2 cellular contexts compared by ENCODE assay signal in the genomic region with DNA sequence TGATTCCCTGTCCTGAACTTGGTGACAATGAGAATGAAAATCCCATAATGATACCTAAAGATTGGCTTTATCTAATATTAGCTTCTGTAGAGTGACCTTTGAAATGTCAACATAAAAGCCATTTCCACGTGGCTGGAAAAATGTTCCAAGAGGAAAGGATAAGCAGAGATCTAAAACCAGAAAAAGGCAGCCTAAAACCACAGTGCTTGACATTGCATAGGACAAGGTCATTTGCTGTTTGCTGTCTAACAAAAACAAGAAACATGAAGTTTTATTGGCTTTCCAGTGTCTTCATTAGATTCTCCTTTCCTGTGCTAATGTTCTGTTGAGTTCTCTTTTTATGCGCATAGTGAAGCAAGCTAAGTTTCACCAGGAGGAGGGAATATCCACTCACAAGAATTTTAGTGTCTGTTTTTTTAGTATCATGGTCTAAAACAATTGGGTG.
TF ChIP-seq lines count a peak whose summit lies in the region.

No MANE protein-coding gene starts in this region.

TF ChIP-seq in GM23338, 12 proteins besides CTCF, POLR2A, EP300 and RAD21:
- TF ChIP-seq ZNF331 (CRISPR knock-in tag; IDR thresholded peaks at IDR 0.05; ENCODE audit: low read depth) = no peak
- TF ChIP-seq NANOG (IDR thresholded peaks at IDR 0.05; ENCODE audit: borderline replicate concordance) = no peak
- no peak for TF ChIP-seq EZH2phosphoT487 (IDR thresholded peaks at IDR 0.05; ENCODE audit: unreplicated experiment)

TF ChIP-seq in HepG2, 621 proteins besides CTCF, POLR2A, EP300 and RAD21 (continues in another document):
- TF ChIP-seq THRA (CRISPR knock-in tag; IDR thresholded peaks at IDR 0.05; ENCODE audit: borderline replicate concordance) (peak; percentile 87), NR2F1 (CRISPR knock-in tag; IDR thresholded peaks at IDR 0.05) (peak; percentile 53 to 62; a peak in 2 of 4 replicates), MED8 (CRISPR knock-in tag; IDR thresholded peaks at IDR 0.05; ENCODE audit: insufficient replicate concordance) (peak; percentile 26), HDAC1 (CRISPR knock-in tag; IDR thresholded peaks at IDR 0.05) (peak; percentile 75), PATZ1 (CRISPR knock-in tag; IDR thresholded peaks at IDR 0.05) (peak; percentile 48; the same call in 1 of the 2 replicates), PHB2 (IDR thresholded peaks at IDR 0.05; ENCODE audit: partially characterized antibody) (no peak), DMAP1 (CRISPR knock-in tag; IDR thresholded peaks at IDR 0.05) (peak; percentile 86), YEATS4 (CRISPR knock-in tag; IDR thresholded peaks at IDR 0.05; ENCODE audit: borderline replicate concordance) (peak; percentile 77; the same call in 1 of the 2 replicates), MEF2D (CRISPR knock-in tag; IDR thresholded peaks at IDR 0.05) (peak; percentile 98), EHMT2 (IDR thresholded peaks at IDR 0.05; ENCODE audit: borderline replicate concordance, low read depth, low read length) (peak; percentile 74; the same call in 1 of the 2 replicates), POGZ (CRISPR knock-in tag; IDR thresholded peaks at IDR 0.05) (peak; percentile 79), ATF2 (CRISPR knock-in tag; IDR thresholded peaks at IDR 0.05) (peak; percentile 74), NCOA2 (CRISPR knock-in tag; IDR thresholded peaks at IDR 0.05) (peak; percentile 97), ZGPAT (CRISPR knock-in tag; IDR thresholded peaks at IDR 0.05) (peak; percentile 83), IRX3 (CRISPR knock-in tag; IDR thresholded peaks at IDR 0.05; ENCODE audit: borderline replicate concordance, low read depth) (no peak), CREB1 (IDR thresholded peaks at IDR 0.05) (no peak), CREB1 (CRISPR knock-in tag; IDR thresholded peaks at IDR 0.05) (peak; percentile 67), THAP11 (CRISPR knock-in tag; IDR thresholded peaks at IDR 0.05) (peak; percentile 61), IRF2 (CRISPR knock-in tag; IDR thresholded peaks at IDR 0.05) (peak; percentile 77; the same call in 1 of the 2 replicates), TBL1XR1 (IDR thresholded peaks at IDR 0.05; ENCODE audit: borderline replicate concordance, low read length, partially characterized antibody) (peak; percentile 25), BCL6 (CRISPR knock-in tag; IDR thresholded peaks at IDR 0.05) (peak; percentile 98), ZBTB1 (CRISPR knock-in tag; IDR thresholded peaks at IDR 0.05; ENCODE audit: borderline replicate concordance) (no peak), CEBPG (CRISPR knock-in tag; IDR thresholded peaks at IDR 0.05) (peak; percentile 78), ZNF710 (CRISPR knock-in tag; IDR thresholded peaks at IDR 0.05; ENCODE audit: borderline replicate concordance) (peak; percentile 89), LCORL (IDR thresholded peaks at IDR 0.05) (peak; percentile 74; the same call in 1 of the 2 replicates), LCORL (CRISPR knock-in tag; IDR thresholded peaks at IDR 0.05) (peak; percentile 39; the same call in 1 of the 2 replicates), AHDC1 (CRISPR knock-in tag; IDR thresholded peaks at IDR 0.05; ENCODE audit: borderline replicate concordance) (peak; percentile 97; the same call in 1 of the 2 replicates), FOXA3 (CRISPR knock-in tag; IDR thresholded peaks at IDR 0.05) (peak; percentile 91)
- TF ChIP-seq, protein P1, sequence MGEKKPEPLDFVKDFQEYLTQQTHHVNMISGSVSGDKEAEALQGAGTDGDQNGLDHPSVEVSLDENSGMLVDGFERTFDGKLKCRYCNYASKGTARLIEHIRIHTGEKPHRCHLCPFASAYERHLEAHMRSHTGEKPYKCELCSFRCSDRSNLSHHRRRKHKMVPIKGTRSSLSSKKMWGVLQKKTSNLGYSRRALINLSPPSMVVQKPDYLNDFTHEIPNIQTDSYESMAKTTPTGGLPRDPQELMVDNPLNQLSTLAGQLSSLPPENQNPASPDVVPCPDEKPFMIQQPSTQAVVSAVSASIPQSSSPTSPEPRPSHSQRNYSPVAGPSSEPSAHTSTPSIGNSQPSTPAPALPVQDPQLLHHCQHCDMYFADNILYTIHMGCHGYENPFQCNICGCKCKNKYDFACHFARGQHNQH (CRISPR knock-in tag; IDR thresholded peaks at IDR 0.05) = peak; percentile 81
- TF ChIP-seq, protein P2, sequence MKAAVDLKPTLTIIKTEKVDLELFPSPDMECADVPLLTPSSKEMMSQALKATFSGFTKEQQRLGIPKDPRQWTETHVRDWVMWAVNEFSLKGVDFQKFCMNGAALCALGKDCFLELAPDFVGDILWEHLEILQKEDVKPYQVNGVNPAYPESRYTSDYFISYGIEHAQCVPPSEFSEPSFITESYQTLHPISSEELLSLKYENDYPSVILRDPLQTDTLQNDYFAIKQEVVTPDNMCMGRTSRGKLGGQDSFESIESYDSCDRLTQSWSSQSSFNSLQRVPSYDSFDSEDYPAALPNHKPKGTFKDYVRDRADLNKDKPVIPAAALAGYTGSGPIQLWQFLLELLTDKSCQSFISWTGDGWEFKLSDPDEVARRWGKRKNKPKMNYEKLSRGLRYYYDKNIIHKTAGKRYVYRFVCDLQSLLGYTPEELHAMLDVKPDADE (CRISPR knock-in tag; IDR thresholded peaks at IDR 0.05) = no peak
- TF ChIP-seq, protein P3, sequence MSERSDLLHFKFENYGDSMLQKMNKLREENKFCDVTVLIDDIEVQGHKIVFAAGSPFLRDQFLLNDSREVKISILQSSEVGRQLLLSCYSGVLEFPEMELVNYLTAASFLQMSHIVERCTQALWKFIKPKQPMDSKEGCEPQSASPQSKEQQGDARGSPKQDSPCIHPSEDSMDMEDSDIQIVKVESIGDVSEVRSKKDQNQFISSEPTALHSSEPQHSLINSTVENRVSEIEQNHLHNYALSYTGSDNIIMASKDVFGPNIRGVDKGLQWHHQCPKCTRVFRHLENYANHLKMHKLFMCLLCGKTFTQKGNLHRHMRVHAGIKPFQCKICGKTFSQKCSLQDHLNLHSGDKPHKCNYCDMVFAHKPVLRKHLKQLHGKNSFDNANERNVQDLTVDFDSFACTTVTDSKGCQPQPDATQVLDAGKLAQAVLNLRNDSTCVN (CRISPR knock-in tag; IDR thresholded peaks at IDR 0.05; ENCODE audit: borderline replicate concordance) = no peak
- TF ChIP-seq, protein P4, sequence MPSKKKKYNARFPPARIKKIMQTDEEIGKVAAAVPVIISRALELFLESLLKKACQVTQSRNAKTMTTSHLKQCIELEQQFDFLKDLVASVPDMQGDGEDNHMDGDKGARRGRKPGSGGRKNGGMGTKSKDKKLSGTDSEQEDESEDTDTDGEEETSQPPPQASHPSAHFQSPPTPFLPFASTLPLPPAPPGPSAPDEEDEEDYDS (CRISPR knock-in tag; IDR thresholded peaks at IDR 0.05) = peak; percentile 65
- TF ChIP-seq, protein P5, sequence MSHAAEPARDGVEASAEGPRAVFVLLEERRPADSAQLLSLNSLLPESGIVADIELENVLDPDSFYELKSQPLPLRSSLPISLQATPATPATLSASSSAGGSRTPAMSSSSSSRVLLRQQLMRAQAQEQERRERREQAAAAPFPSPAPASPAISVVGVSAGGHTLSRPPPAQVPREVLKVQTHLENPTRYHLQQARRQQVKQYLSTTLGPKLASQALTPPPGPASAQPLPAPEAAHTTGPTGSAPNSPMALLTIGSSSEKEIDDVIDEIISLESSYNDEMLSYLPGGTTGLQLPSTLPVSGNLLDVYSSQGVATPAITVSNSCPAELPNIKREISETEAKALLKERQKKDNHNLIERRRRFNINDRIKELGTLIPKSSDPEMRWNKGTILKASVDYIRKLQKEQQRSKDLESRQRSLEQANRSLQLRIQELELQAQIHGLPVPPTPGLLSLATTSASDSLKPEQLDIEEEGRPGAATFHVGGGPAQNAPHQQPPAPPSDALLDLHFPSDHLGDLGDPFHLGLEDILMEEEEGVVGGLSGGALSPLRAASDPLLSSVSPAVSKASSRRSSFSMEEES (CRISPR knock-in tag; IDR thresholded peaks at IDR 0.05) = peak; percentile 97
